Comparison of ENCODE assay signal across 1 cellular context in genomic region chr17:63837480-63837879, GRCh38.
TF ChIP-seq lines count a peak whose summit lies in the region.

No MANE protein-coding gene starts in this region.

TF ChIP-seq in K562, 482 proteins besides CTCF, POLR2A, EP300 and RAD21:
- TF ChIP-seq BACH1 (tag; IDR thresholded peaks at IDR 0.05) (no peak), RBFOX2 (IDR thresholded peaks at IDR 0.05; ENCODE audit: low read depth, low read length) (peak; percentile 57; the same call in 1 of the 2 replicates), DEAF1 (CRISPR knock-in tag; IDR thresholded peaks at IDR 0.05) (no peak), POLR3A (IDR thresholded peaks at IDR 0.05; ENCODE audit: borderline replicate concordance, extremely low read depth, insufficient read depth, insufficient read length) (no peak), ZNF592 (IDR thresholded peaks at IDR 0.05) (no peak), MEF2A (IDR thresholded peaks at IDR 0.05; ENCODE audit: control insufficient read depth, low read depth, low read length) (no peak), NBN (IDR thresholded peaks at IDR 0.05; ENCODE audit: low read depth) (no peak), XRCC4 (IDR thresholded peaks at IDR 0.05; ENCODE audit: extremely low read depth, insufficient read depth, insufficient read length) (no peak)
